ENCODE assay signal across 8 cellular contexts in the genomic region with DNA sequence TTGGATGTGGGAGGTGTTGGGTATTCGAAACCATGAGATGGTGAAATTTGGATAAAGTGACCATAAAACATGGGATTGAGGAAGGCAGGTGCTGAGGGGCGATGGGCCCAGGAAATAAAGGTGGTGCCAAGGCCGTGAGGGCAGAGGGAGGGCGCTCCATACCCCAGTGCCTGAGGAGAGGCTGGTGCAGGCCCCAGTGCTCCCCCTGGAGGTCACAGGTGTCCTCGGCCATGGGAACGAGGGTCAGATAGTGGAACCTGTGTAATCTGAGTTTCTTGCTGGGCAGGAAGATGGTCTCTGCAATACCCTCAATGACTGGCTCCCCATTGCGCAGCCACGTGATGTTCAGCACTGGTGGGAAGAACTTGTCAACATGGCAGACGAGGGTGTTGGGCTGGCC. TPM values are rescaled to one million over a fixed set of nuclear protein-coding genes. Genes with fewer than 3 reads are reported as not detected.
A peak's percentile ranks its signal among the peaks of the same experiment; 100 is the strongest.
DNase-seq lines count a peak whose midpoint lies in the region; ATAC-seq, FAIRE-seq and TF ChIP-seq lines count a peak whose summit lies in the region.

No MANE protein-coding gene starts in this region.

- no peaks in the 10 kb centered on the region for H3K9me3 ChIP-seq in RWPE2 (ENCODE audit: severe bottlenecking)
- H3K9me3 ChIP-seq in HepG2 (ENCODE audit: low read length) = no peaks in the 10 kb centered on the region
- H3K9me3 ChIP-seq in thoracic aorta = no peaks in the 10 kb centered on the region

- H3K36me3 ChIP-seq in RWPE2 (ENCODE audit: low read depth) (no peaks in the 10 kb centered on the region), HepG2 (replicated peaks in 1 of 2; ENCODE audit: control insufficient read depth in 1 of 2, insufficient read depth in 2 of 2, low read length in 2 of 2) (no peaks in the 10 kb centered on the region), thoracic aorta (no peaks in the 10 kb centered on the region)

- no peaks in the 10 kb centered on the region for H3K4me1 ChIP-seq in RWPE2 (ENCODE audit: insufficient read depth, poor library complexity, severe bottlenecking)
- H3K4me1 ChIP-seq in HepG2 (ENCODE audit: insufficient read depth, low read length) = no peaks in the 10 kb centered on the region
- no peaks in the 10 kb centered on the region for H3K4me1 ChIP-seq in thoracic aorta (ENCODE audit: control insufficient read depth in 1 of 2, low read depth in 2 of 2)

- TF ChIP-seq POLR2A in HepG2 (IDR thresholded peaks at IDR 0.05; ENCODE audit: insufficient read depth in 1 of 2, low read depth in 2 of 2, low read length in 2 of 2) = no peak

- TF ChIP-seq CTCF in GM10266 (IDR thresholded peaks at IDR 0.05; ENCODE audit: control insufficient read depth, insufficient read depth, low read depth, missing control alignments) (peak; percentile 79), RWPE2 (IDR thresholded peaks at IDR 0.05; ENCODE audit: poor library complexity, severe bottlenecking) (peak; percentile 22), HepG2 (CRISPR knock-in tag; IDR thresholded peaks at IDR 0.05) (peak; percentile 73), thoracic aorta (IDR thresholded peaks at IDR 0.05) (peak; percentile 28)

- no peak for FAIRE-seq in HepG2 (lab: Jason Lieb, UNC)

- TF ChIP-seq RAD21 in HepG2 (CRISPR knock-in tag; IDR thresholded peaks at IDR 0.05) = no peak

- CTCF ChIA-PET in HepG2 (lab: Yijun Ruan, JAX; ENCODE audit: low intra/inter-chr PET ratio, low total read pairs) = interaction anchor here (1.7 kb wide), 1 partner anchor 78 kb away, joined by 9 read pairs; no protein-coding TSS in a partner anchor

- H3K9ac ChIP-seq in HepG2 (ENCODE audit: insufficient read depth, low read depth, low read length) = no peak overlapping the region

- H3K4me2 ChIP-seq in HepG2 (ENCODE audit: low read depth, low read length) = no peak overlapping the region

- intact Hi-C loops in HepG2 (cut with micrococcal nuclease; ENCODE audit: unreplicated experiment) = loop anchor here (1.0 kb wide), 1 partner anchor 78 kb away; no protein-coding TSS in a partner anchor

- ATAC-seq in RWPE2 (ENCODE audit: low read depth) (no peak), HepG2 (peak; percentile 96), thoracic aorta (ENCODE audit: insufficient number of reproducible peaks, low FRiP score, low read depth) (no peak), GM18502 (IDR thresholded peaks at IDR 0.05; ENCODE audit: poor library complexity, unreplicated experiment) (no peak)

- H3K27me3 ChIP-seq in RWPE2 (ENCODE audit: insufficient read depth, poor library complexity, severe bottlenecking) (peaks cover 5% of the 10 kb centered on the region), HepG2 (ENCODE audit: control insufficient read depth in 1 of 2, insufficient read depth in 2 of 2, low read length in 2 of 2) (peaks cover 1 to 24% of the 10 kb centered on the region in 2 experiments; a peak in 2 of 5 replicates), thoracic aorta (replicated peaks; ENCODE audit: insufficient read depth) (no peaks in the 10 kb centered on the region)

- H3K4me3 ChIP-seq in RWPE2 (ENCODE audit: severe bottlenecking) (no peak overlapping the region), HepG2 (replicated peaks in 1 of 3; ENCODE audit: insufficient read depth in 1 of 3, low read depth in 2 of 3, low read length in 3 of 3) (no peak overlapping the region), thoracic aorta (no peak overlapping the region)

- TF ChIP-seq EP300 in HepG2 (IDR thresholded peaks at IDR 0.05; ENCODE audit: low read depth in 2 of 2, low read length in 2 of 2) = no peak
- TF ChIP-seq EP300 in HepG2 (CRISPR knock-in tag; IDR thresholded peaks at IDR 0.05; ENCODE audit: borderline replicate concordance) = no peak

- H2AFZ ChIP-seq in HepG2 (ENCODE audit: low read length) = no peak overlapping the region

- BruUV-seq in HepG2 (replicated peaks; lab: Mats Ljungman, UMichigan) = no TSS peak

- H3K27ac ChIP-seq in RWPE2 (ENCODE audit: poor library complexity, severe bottlenecking) (no peak overlapping the region), HepG2 (ENCODE audit: extremely low read length, insufficient read depth, low read length) (no peak overlapping the region), thoracic aorta (no peak overlapping the region)

- H4K20me1 ChIP-seq in HepG2 (ENCODE audit: insufficient read depth, low read length) = no peaks in the 10 kb centered on the region

- in situ Hi-C loops in HepG2 (cut with HindIII; ENCODE audit: extremely low pct_ligation_motif_present, low pct_unique_long_range_greater_than_20kb) = no loop called here

- H3K79me2 ChIP-seq in HepG2 (ENCODE audit: insufficient read depth, low read length) = no peaks in the 10 kb centered on the region

- WGBS in HepG2 (ENCODE audit: low lambda C conversion rate) = 4% methylated on average over 6 of the region's 9 CpGs

- POLR2A ChIA-PET in HepG2 (lab: Yijun Ruan, JAX) = no interaction called here

- peak; percentile 71 for DNase-seq in GM10266 (ENCODE audit: extremely low spot score)
- DNase-seq in RWPE2 (ENCODE audit: low spot score) = no peak
- DNase-seq in activated naive CD4-positive, alpha-beta T cell treated with anti-CD3 and anti-CD28 coated beads, Interleukin-2, amount 50 U/mL, for 16 hours = peak; percentile 65
- DNase-seq in HepG2 (ENCODE audit: low spot score) = peak; percentile 30
- no peak for DNase-seq in thoracic aorta (ENCODE audit: low spot score)
- no peak for DNase-seq in GF-D8 (lab: John Stamatoyannopoulos, UW)
- DNase-seq in NCI-H226 = no peak

TF ChIP-seq in HepG2, 621 proteins besides CTCF, POLR2A, EP300 and RAD21 (continues in another document):
- TF ChIP-seq MBD4 (IDR thresholded peaks at IDR 0.05; ENCODE audit: borderline replicate concordance, low read length) (no peak), NFKBIZ (CRISPR knock-in tag; IDR thresholded peaks at IDR 0.05) (no peak), ZNF451 (CRISPR knock-in tag; IDR thresholded peaks at IDR 0.05) (no peak), ZNF256 (CRISPR knock-in tag; conservative IDR thresholded peaks at IDR 0.05) (no peak), NFE2L2 (IDR thresholded peaks at IDR 0.05; ENCODE audit: low read length) (no peak)

RNA-seq across cellular contexts. Expression of a gene that starts 16.2 kb away (rescaled TPM):
- total RNA-seq in HepG2 (2016; rRNA removed; fragmentation: Illumina TruSeq; extraction: Trizol) (not detected in 2 replicates), thoracic aorta (100 to 1,000 TPM in 1 of 2 donors, 10 to 100 TPM in 1; 78.4 to 112 TPM)
- total RNA-seq in HepG2 (2016; cell fraction: cytosol; rRNA removed; fragmentation: Illumina TruSeq; extraction: Trizol; ENCODE audit: low read depth) = not detected in 2 replicates
- total RNA-seq in HepG2 (2016; cell fraction: insoluble cytoplasmic fraction; rRNA removed; fragmentation: Illumina TruSeq; extraction: Trizol) = not detected in 2 replicates
- total RNA-seq in HepG2 (2016; cell fraction: membrane; rRNA removed; fragmentation: Illumina TruSeq; extraction: Trizol) = not detected in 2 replicates
- total RNA-seq in HepG2 (2016; cell fraction: nucleus; rRNA removed; fragmentation: Illumina TruSeq; extraction: Trizol) = not detected in 2 replicates
- not detected in 2 replicates for polyA plus RNA-seq in HepG2 (2011; rRNA removed)
- 0.09 TPM in 1 of 2 replicates, not detected in the other for polyA plus RNA-seq in HepG2 (2011; cell fraction: cytosol; rRNA removed)
- polyA plus RNA-seq in HepG2 (2011; cell fraction: nucleus; rRNA removed) = 0.21 and 0.23 TPM in 2 replicates
- polyA plus RNA-seq in HepG2 (2012) = not detected in 2 replicates
- not detected in 2 replicates for polyA plus RNA-seq in HepG2 (2016; cell fraction: cytosol; fragmentation: Illumina TruSeq; extraction: Trizol; ENCODE audit: low read depth)
- polyA plus RNA-seq in HepG2 (2016; cell fraction: insoluble cytoplasmic fraction; fragmentation: Illumina TruSeq; extraction: Trizol; ENCODE audit: low read depth) = not detected in 2 replicates
- polyA plus RNA-seq in HepG2 (2016; cell fraction: membrane; fragmentation: Illumina TruSeq; extraction: Trizol; ENCODE audit: low read depth) = not detected in 2 replicates
- not detected in 2 replicates for polyA plus RNA-seq in HepG2 (2016; cell fraction: nucleus; fragmentation: Illumina TruSeq; extraction: Trizol; ENCODE audit: insufficient read depth, low read depth)
- 0.63 TPM in 1 of 2 replicates, not detected in the other for polyA minus RNA-seq in HepG2 (2011; rRNA and poly(A)+ RNA removed; ENCODE audit: low replicate concordance)
- not detected in 2 replicates for polyA minus RNA-seq in HepG2 (2011; cell fraction: cytosol; rRNA and poly(A)+ RNA removed)
- polyA minus RNA-seq in HepG2 (2011; cell fraction: nucleus; rRNA and poly(A)+ RNA removed) = not detected in 2 replicates

RNA-seq across cellular contexts. Expression of a gene that starts 18.5 kb away (rescaled TPM):
- total RNA-seq in HepG2 (2016; rRNA removed; fragmentation: Illumina TruSeq; extraction: Trizol) (not detected in 2 replicates), thoracic aorta (100 to 1,000 TPM; 141 to 148 TPM)
- not detected in 2 replicates for total RNA-seq in HepG2 (2016; cell fraction: cytosol; rRNA removed; fragmentation: Illumina TruSeq; extraction: Trizol; ENCODE audit: low read depth)
- not detected in 2 replicates for total RNA-seq in HepG2 (2016; cell fraction: insoluble cytoplasmic fraction; rRNA removed; fragmentation: Illumina TruSeq; extraction: Trizol)
- not detected in 2 replicates for total RNA-seq in HepG2 (2016; cell fraction: membrane; rRNA removed; fragmentation: Illumina TruSeq; extraction: Trizol)
- total RNA-seq in HepG2 (2016; cell fraction: nucleus; rRNA removed; fragmentation: Illumina TruSeq; extraction: Trizol) = not detected in 2 replicates
- polyA plus RNA-seq in HepG2 (2011; rRNA removed) = not detected in 2 replicates
- 0.05 and 0.18 TPM in 2 replicates for polyA plus RNA-seq in HepG2 (2011; cell fraction: cytosol; rRNA removed)
- not detected in 2 replicates for polyA plus RNA-seq in HepG2 (2011; cell fraction: nucleus; rRNA removed)
- polyA plus RNA-seq in HepG2 (2012) = not detected in 2 replicates
- not detected in 2 replicates for polyA plus RNA-seq in HepG2 (2016; cell fraction: cytosol; fragmentation: Illumina TruSeq; extraction: Trizol; ENCODE audit: low read depth)
- polyA plus RNA-seq in HepG2 (2016; cell fraction: insoluble cytoplasmic fraction; fragmentation: Illumina TruSeq; extraction: Trizol; ENCODE audit: low read depth) = not detected in 2 replicates
- polyA plus RNA-seq in HepG2 (2016; cell fraction: membrane; fragmentation: Illumina TruSeq; extraction: Trizol; ENCODE audit: low read depth) = not detected in 2 replicates
- not detected in 2 replicates for polyA plus RNA-seq in HepG2 (2016; cell fraction: nucleus; fragmentation: Illumina TruSeq; extraction: Trizol; ENCODE audit: insufficient read depth, low read depth)
- 0.77 TPM in 1 of 2 replicates, not detected in the other for polyA minus RNA-seq in HepG2 (2011; rRNA and poly(A)+ RNA removed; ENCODE audit: low replicate concordance)
- not detected in 2 replicates for polyA minus RNA-seq in HepG2 (2011; cell fraction: cytosol; rRNA and poly(A)+ RNA removed)
- not detected in 2 replicates for polyA minus RNA-seq in HepG2 (2011; cell fraction: nucleus; rRNA and poly(A)+ RNA removed)

Comparison
In these comparisons a context has a peak if more than half of its experiments do, and no peak if none do; other contexts are left out.
1. DNase-seq: peak in GM10266 (single experiment), activated naive CD4-positive, alpha-beta T cell treated with anti-CD3 and anti-CD28 coated beads, Interleukin-2, amount 50 U/mL, for 16 hours (single experiment) and HepG2 (single experiment); none in RWPE2 (single experiment), thoracic aorta (single experiment), GF-D8 (single experiment) and NCI-H226 (single experiment).
2. CTCF ChIP-seq: peak in every context shown above with its lines; median percentile 79 in GM10266; 73 in HepG2; 28 in thoracic aorta; 22 in RWPE2.
3. RNA of a gene that starts 16.2 kb away (total RNA-seq): 78.4 to 112 TPM in thoracic aorta; not detected in HepG2; every median in the first group is over 10 times any median in the second.
4. RNA of a gene that starts 18.5 kb away (total RNA-seq): 141 to 148 TPM in thoracic aorta; not detected in HepG2; every median in the first group is over 100 times any median in the second.